In genomic region chr4:94412019-94413017, GRCh38 we compare ENCODE assay signal across 10 cellular contexts. TPM values are rescaled to one million over a fixed set of nuclear protein-coding genes. Genes with fewer than 3 reads are reported as not detected.
DNase-seq lines count a peak whose midpoint lies in the region; ATAC-seq and TF ChIP-seq lines count a peak whose summit lies in the region.
"Had no signal": no experiment of that assay in that cellular context is flagged by ENCODE, and none has a peak within 500 bp of the region (broad histone marks: within the 10 kb centered on the region; RNA-seq: fewer than 3 reads in every experiment).

No MANE protein-coding gene starts in this region.

- no peak for TF ChIP-seq CTCF in cardiac muscle cell (IDR thresholded peaks at IDR 0.05; ENCODE audit: low read depth, low read length)
- TF ChIP-seq CTCF in uterus (IDR thresholded peaks at IDR 0.05), result no peak

- H3K36me3 ChIP-seq in cardiac muscle cell (no peaks in the 10 kb centered on the region), uterus (no peaks in the 10 kb centered on the region)

- H3K4me1 ChIP-seq in cardiac muscle cell (ENCODE audit: low read depth) (peaks cover 68% of the 10 kb centered on the region), uterus (peaks cover 5 to 17% of the 10 kb centered on the region in 2 donors)

- H3K27ac ChIP-seq in cardiac muscle cell, result peak overlapping the region; percentile 72
- peak overlapping the region; percentile 83 to 93 for H3K27ac ChIP-seq in uterus

- peaks cover 23 to 47% of the 10 kb centered on the region in 2 donors for H3K27me3 Mint-ChIP-seq in stimulated activated naive B cell treated with anti-CD40 and anti-IgM and Interleukin-4, amounts not matched to agents 10 μg/mL and 1 μg/mL and 100 μg/mL, for 72 hours

- no peak overlapping the region for H3K27ac Mint-ChIP-seq in stimulated activated naive B cell treated with anti-CD40 and anti-IgM and Interleukin-4, amounts not matched to agents 10 μg/mL and 1 μg/mL and 100 μg/mL, for 72 hours
- H3K27ac Mint-ChIP-seq: B cell had no signal

- intact Hi-C loops in Right ventricle myocardium superior (cut with DNase I) (no loop called here), uterus (cut with DNase I; ENCODE audit: low total_unique reads) (no loop called here)

- DNase-seq in cardiac muscle cell (ENCODE audit: low read depth in 1 of 2, low spot score in 1 of 2) (peak; percentile 48 to 93), Right ventricle myocardium superior (no peak), astrocyte of the hippocampus (ENCODE audit: low read depth, low spot score) (peak; percentile 79), kidney tubule cell (ENCODE audit: low spot score) (peak; percentile 46), uterus (peak in 1 of 2 donors; percentile 34), DMS79 (lab: John Stamatoyannopoulos, UW) (no peak), putamen (ENCODE audit: low spot score) (no peak)
- DNase-seq in stimulated activated naive B cell treated with anti-CD40 and anti-IgM and Interleukin-4, amounts not matched to agents 10 μg/mL and 1 μg/mL and 100 μg/mL, for 72 hours, result no peak
- DNase-seq: SIG-M5 had no signal

- ATAC-seq in Right ventricle myocardium superior (ENCODE audit: poor library complexity), result no peak
- no peak for ATAC-seq in stimulated activated naive B cell treated with anti-CD40 and anti-IgM and Interleukin-4, amounts not matched to agents 10 μg/mL and 1 μg/mL and 100 μg/mL, for 72 hours (replicated peaks)

- no peak for TF ChIP-seq POLR2A in uterus (IDR thresholded peaks at IDR 0.05)

- H3K4me3 ChIP-seq in cardiac muscle cell (no peak overlapping the region), uterus (peak overlapping the region in 1 of 2 donors; percentile 14)

- H3K9me3 Mint-ChIP-seq in stimulated activated naive B cell treated with anti-CD40 and anti-IgM and Interleukin-4, amounts not matched to agents 10 μg/mL and 1 μg/mL and 100 μg/mL, for 72 hours, result peaks cover 0 to 10% of the 10 kb centered on the region in 2 donors

- H3K4me1 Mint-ChIP-seq in stimulated activated naive B cell treated with anti-CD40 and anti-IgM and Interleukin-4, amounts not matched to agents 10 μg/mL and 1 μg/mL and 100 μg/mL, for 72 hours, result no peaks in the 10 kb centered on the region
- H3K4me1 Mint-ChIP-seq: B cell had no signal

- H3K36me3 Mint-ChIP-seq in stimulated activated naive B cell treated with anti-CD40 and anti-IgM and Interleukin-4, amounts not matched to agents 10 μg/mL and 1 μg/mL and 100 μg/mL, for 72 hours, result no peaks in the 10 kb centered on the region

- no peak overlapping the region for H3K4me3 Mint-ChIP-seq in stimulated activated naive B cell treated with anti-CD40 and anti-IgM and Interleukin-4, amounts not matched to agents 10 μg/mL and 1 μg/mL and 100 μg/mL, for 72 hours
- H3K4me3 Mint-ChIP-seq: B cell had no signal

- H3K27me3 ChIP-seq in cardiac muscle cell, result no peaks in the 10 kb centered on the region
- no peaks in the 10 kb centered on the region for H3K27me3 ChIP-seq in uterus

- H3K9me3 ChIP-seq in cardiac muscle cell (ENCODE audit: low read depth), result no peaks in the 10 kb centered on the region
- H3K9me3 ChIP-seq in uterus, result no peaks in the 10 kb centered on the region

RNA-seq across cellular contexts. Expression of gene PDLIM5, which starts 39.4 kb away (rescaled TPM):
- 426 and 434 TPM in 2 replicates for total RNA-seq in cardiac muscle cell
- 446 and 541 TPM in 2 replicates for polyA plus RNA-seq in cardiac muscle cell
- 979 TPM for total RNA-seq in Right ventricle myocardium superior
- 100 to 1,000 TPM in 3 of 4 donors, 10 to 100 TPM in 1; 90.8 to 571 (median 351) TPM for total RNA-seq in uterus

Comparison
In these comparisons a context has a peak if more than half of its experiments do, and no peak if none do; other contexts are left out.
1. DNase-seq: peak in cardiac muscle cell (2 of 2), astrocyte of the hippocampus (single experiment) and kidney tubule cell (single experiment); none in Right ventricle myocardium superior (single experiment), DMS79 (single experiment), stimulated activated naive B cell treated with anti-CD40 and anti-IgM and Interleukin-4, amounts not matched to agents 10 μg/mL and 1 μg/mL and 100 μg/mL, for 72 hours (single experiment) and putamen (single experiment).